ENCODE assay signal across 9 cellular contexts in genomic region chr22:47129902-47130301, GRCh38.
DNase-seq lines count a peak whose midpoint lies in the region; ATAC-seq and TF ChIP-seq lines count a peak whose summit lies in the region.
"Had no signal": no experiment of that assay in that cellular context is flagged by ENCODE, and none has a peak within 500 bp of the region (broad histone marks: within the 10 kb centered on the region; RNA-seq: fewer than 3 reads in every experiment).

No MANE protein-coding gene starts in this region.

- H3K4me1 Mint-ChIP-seq in activated CD4-positive, alpha-beta memory T cell treated with anti-CD3 and anti-CD28 coated beads, Interleukin-2, amount 10 ng/mL, durations not matched to agents 7 days and 5 days = peaks cover 15% of the 10 kb centered on the region

- H3K27me3 Mint-ChIP-seq in activated CD4-positive, alpha-beta memory T cell treated with anti-CD3 and anti-CD28 coated beads, Interleukin-2, amount 10 ng/mL, durations not matched to agents 7 days and 5 days = no peaks in the 10 kb centered on the region

- ATAC-seq in sciatic nerve = no peak

- no peaks in the 10 kb centered on the region for H3K9me3 Mint-ChIP-seq in activated CD4-positive, alpha-beta memory T cell treated with anti-CD3 and anti-CD28 coated beads, Interleukin-2, amount 10 ng/mL, durations not matched to agents 7 days and 5 days

- peak overlapping the region; percentile 69 for H3K27ac Mint-ChIP-seq in activated CD4-positive, alpha-beta memory T cell treated with anti-CD3 and anti-CD28 coated beads, Interleukin-2, amount 10 ng/mL, durations not matched to agents 7 days and 5 days

- peak overlapping the region; percentile 61 for H3K27ac ChIP-seq in 22Rv1

- no peak overlapping the region for H3K4me3 Mint-ChIP-seq in activated CD4-positive, alpha-beta memory T cell treated with anti-CD3 and anti-CD28 coated beads, Interleukin-2, amount 10 ng/mL, durations not matched to agents 7 days and 5 days

- TF ChIP-seq CTCF in 22Rv1 (IDR thresholded peaks at IDR 0.05) (no peak), GM10248 (IDR thresholded peaks at IDR 0.05; ENCODE audit: control extremely low read depth, extremely low read depth, low read depth, missing control alignments) (no peak)

- DNase-seq in H4 (ENCODE audit: low spot score) (peak; percentile 34), islet precursor cell (peak; percentile 64), GM10248 (ENCODE audit: extremely low spot score) (no peak), COR-L47 (lab: John Stamatoyannopoulos, UW) (no peak), sciatic nerve (ENCODE audit: low spot score) (no peak), COLO829 (ENCODE audit: low spot score) (no peak)
- DNase-seq in activated CD4-positive, alpha-beta memory T cell treated with anti-CD3 and anti-CD28 coated beads, Interleukin-2, amount 10 ng/mL, durations not matched to agents 7 days and 5 days = peak; percentile 31
- DNase-seq: effector CD8-positive, alpha-beta T cell had no signal

- no peaks in the 10 kb centered on the region for H3K36me3 Mint-ChIP-seq in activated CD4-positive, alpha-beta memory T cell treated with anti-CD3 and anti-CD28 coated beads, Interleukin-2, amount 10 ng/mL, durations not matched to agents 7 days and 5 days (ENCODE audit: low read depth)

- POLR2A ChIA-PET in activated CD4-positive, alpha-beta memory T cell treated with anti-CD3 and anti-CD28 coated beads, Interleukin-2, amount 10 ng/mL, durations not matched to agents 7 days and 5 days (lab: Charles Lee) = no interaction called here
- POLR2A ChIA-PET in GM10248 (lab: Yijun Ruan, JAX) = no interaction called here

- CTCF ChIA-PET in activated CD4-positive, alpha-beta memory T cell treated with anti-CD3 and anti-CD28 coated beads, Interleukin-2, amount 10 ng/mL, durations not matched to agents 7 days and 5 days (lab: Charles Lee) = no interaction called here
- CTCF ChIA-PET in GM10248 (lab: Yijun Ruan, JAX) = no interaction called here

- intact Hi-C loops in sciatic nerve (cut with DNase I) = no loop called here

Comparison
In these comparisons a context has a peak if more than half of its experiments do, and no peak if none do; other contexts are left out.
1. DNase-seq: peak in H4 (single experiment), activated CD4-positive, alpha-beta memory T cell treated with anti-CD3 and anti-CD28 coated beads, Interleukin-2, amount 10 ng/mL, durations not matched to agents 7 days and 5 days (single experiment) and islet precursor cell (single experiment); none in GM10248 (single experiment), COR-L47 (single experiment), sciatic nerve (single experiment) and COLO829 (single experiment).